Comparison of ENCODE assay signal across 8 cellular contexts in the genomic region with DNA sequence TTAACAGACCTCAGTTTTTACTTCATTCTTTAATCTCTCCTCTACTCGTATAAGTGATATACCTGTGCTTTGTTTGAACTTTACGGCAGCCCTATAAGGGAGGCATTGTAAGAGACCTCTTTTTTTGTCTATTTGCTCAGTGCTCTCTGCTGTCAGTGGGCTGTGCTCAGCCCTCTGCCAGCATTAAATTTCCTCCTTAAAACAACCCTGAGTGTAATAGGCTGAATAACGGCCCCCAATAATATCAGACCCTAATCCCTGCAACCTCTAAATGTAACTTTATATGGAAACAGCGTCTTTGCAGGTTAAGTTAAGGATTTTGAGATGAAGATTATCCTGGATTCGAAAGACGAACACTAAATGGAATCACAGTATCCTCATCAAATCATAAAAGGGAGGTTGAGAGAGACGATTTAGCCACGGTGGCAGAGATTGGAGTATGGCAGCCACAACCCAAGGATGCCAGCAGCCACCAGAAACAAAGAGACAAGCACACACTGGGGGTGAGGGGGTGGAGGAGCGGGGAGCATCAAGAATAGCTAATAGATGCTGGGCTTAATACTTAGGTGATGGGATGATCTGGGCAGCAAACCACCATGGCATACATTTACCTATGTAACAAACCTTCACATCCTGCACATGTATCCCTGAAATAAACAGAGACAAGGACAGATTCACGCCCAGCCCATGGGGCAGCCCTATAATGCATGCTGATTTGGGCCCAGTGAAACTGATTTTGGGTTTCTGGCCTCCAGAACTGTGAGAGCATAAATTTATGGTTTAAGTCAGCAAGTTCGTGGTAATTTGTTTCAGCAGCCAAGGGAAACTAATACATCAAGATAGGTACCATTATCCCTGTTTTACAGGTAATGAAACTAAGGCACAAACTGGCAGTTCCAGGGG. TPM values are rescaled to one million over a fixed set of nuclear protein-coding genes. Genes with fewer than 3 reads are reported as not detected.
DNase-seq lines count a peak whose midpoint lies in the region; ATAC-seq and TF ChIP-seq lines count a peak whose summit lies in the region.

No MANE protein-coding gene starts in this region.

- H3K9me2 ChIP-seq in SU-DHL-6 (replicated peaks; ENCODE audit: insufficient read depth, low read length): no peaks in the 10 kb centered on the region

- H3K4me1 Mint-ChIP-seq in activated T-cell treated with anti-CD3 and anti-CD28 coated beads, Interleukin-2, amount 50 U/mL, for 4 hours (ENCODE audit: low read depth): peaks cover 38% of the 10 kb centered on the region
- H3K4me1 Mint-ChIP-seq in glutamatergic neuron (ENCODE audit: low read depth, unreplicated experiment): peaks cover 9% of the 10 kb centered on the region

- no peaks in the 10 kb centered on the region for H3K9me3 Mint-ChIP-seq in activated T-cell treated with anti-CD3 and anti-CD28 coated beads, Interleukin-2, amount 50 U/mL, for 4 hours
- peaks cover 5% of the 10 kb centered on the region for H3K9me3 Mint-ChIP-seq in glutamatergic neuron (ENCODE audit: unreplicated experiment)

- H4K20me1 ChIP-seq in SU-DHL-6 (ENCODE audit: low read depth, low read length): no peaks in the 10 kb centered on the region

- peaks cover 0 to 30% (median 20%) of the 10 kb centered on the region in 4 donors for H3K4me1 ChIP-seq in sigmoid colon

- TF ChIP-seq CTCF in SU-DHL-6 (IDR thresholded peaks at IDR 0.05; ENCODE audit: insufficient read depth, low read length, poor library complexity, severe bottlenecking) (no peak), glutamatergic neuron (IDR thresholded peaks at IDR 0.05; ENCODE audit: partially characterized antibody, unreplicated experiment) (no peak), sigmoid colon (IDR thresholded peaks at IDR 0.05) (no peak), GM10266 (IDR thresholded peaks at IDR 0.05; ENCODE audit: control insufficient read depth, insufficient read depth, low read depth, missing control alignments) (no peak)

- H3K27ac ChIP-seq in SU-DHL-6 (ENCODE audit: low read depth, low read length) (no peak overlapping the region; the same call in 1 of the 2 replicates), sigmoid colon (peak overlapping the region; percentile 79 to 87 (median 84))

- 20 to 27% methylated on average over 11 of the region's 11 CpGs for WGBS in sigmoid colon, 2 donors

- no peaks in the 10 kb centered on the region for H3K27me3 ChIP-seq in SU-DHL-6 (ENCODE audit: low read length)
- no peaks in the 10 kb centered on the region for H3K27me3 ChIP-seq in sigmoid colon

- ATAC-seq in activated T-cell treated with anti-CD3 and anti-CD28 coated beads, Interleukin-2, amount 50 U/mL, for 4 hours: peak; percentile 9 to 12
- ATAC-seq in HG03060 (IDR thresholded peaks at IDR 0.05; ENCODE audit: low read depth, unreplicated experiment): peak; percentile 8

- peaks cover 10% of the 10 kb centered on the region for H3K36me3 Mint-ChIP-seq in activated T-cell treated with anti-CD3 and anti-CD28 coated beads, Interleukin-2, amount 50 U/mL, for 4 hours (ENCODE audit: insufficient read depth)
- no peaks in the 10 kb centered on the region for H3K36me3 Mint-ChIP-seq in glutamatergic neuron (ENCODE audit: unreplicated experiment)

- intact Hi-C loops in sigmoid colon (cut with DNase I): loop anchor here (5.0 kb wide), 1 partner anchor 206 kb away; the partner anchor contains the start of gene ACSL3

- H3K27ac Mint-ChIP-seq in glutamatergic neuron (ENCODE audit: unreplicated experiment): peak overlapping the region; percentile 99

- H3K9me3 ChIP-seq in SU-DHL-6 (ENCODE audit: insufficient read depth, low read length) (no peaks in the 10 kb centered on the region), sigmoid colon (no peaks in the 10 kb centered on the region)

- H3K9ac ChIP-seq in SU-DHL-6 (ENCODE audit: low read length): peak overlapping the region; percentile 95

- H3K4me2 ChIP-seq in SU-DHL-6 (ENCODE audit: low read depth, low read length, poor library complexity, severe bottlenecking): peak overlapping the region; percentile 99

- H3K27me3 Mint-ChIP-seq in activated T-cell treated with anti-CD3 and anti-CD28 coated beads, Interleukin-2, amount 50 U/mL, for 4 hours (ENCODE audit: low read depth): no peaks in the 10 kb centered on the region
- H3K27me3 Mint-ChIP-seq in glutamatergic neuron (ENCODE audit: unreplicated experiment): peaks cover 6% of the 10 kb centered on the region

- no peak for TF ChIP-seq POLR2A in sigmoid colon (IDR thresholded peaks at IDR 0.05)

- DNase-seq in activated T-cell treated with anti-CD3 and anti-CD28 coated beads, Interleukin-2, amount 50 U/mL, for 4 hours: no peak
- no peak for DNase-seq in activated T-cell treated with anti-CD3 and anti-CD28 coated beads, Interleukin-2, amount 50 U/mL, for 48 hours
- DNase-seq in glutamatergic neuron: peak; percentile 23
- DNase-seq in sigmoid colon: no peak
- DNase-seq in NCI-H526 (lab: John Stamatoyannopoulos, UW): no peak
- DNase-seq in GM10266 (ENCODE audit: extremely low spot score): no peak

- peak overlapping the region; percentile 97 for H3K4me3 Mint-ChIP-seq in activated T-cell treated with anti-CD3 and anti-CD28 coated beads, Interleukin-2, amount 50 U/mL, for 4 hours
- H3K4me3 Mint-ChIP-seq in glutamatergic neuron (ENCODE audit: unreplicated experiment): peak overlapping the region; percentile 98

- H3K4me3 ChIP-seq in SU-DHL-6 (ENCODE audit: insufficient read depth, low read length, poor library complexity, severe bottlenecking) (peak overlapping the region; percentile 79), sigmoid colon (peak overlapping the region; percentile 56 to 93 (median 82))

- no peak for TF ChIP-seq EP300 in sigmoid colon (IDR thresholded peaks at IDR 0.05)

- H3K36me3 ChIP-seq in SU-DHL-6 (ENCODE audit: low read length) (no peaks in the 10 kb centered on the region), sigmoid colon (no peaks in the 10 kb centered on the region)

- H3K79me2 ChIP-seq in SU-DHL-6 (ENCODE audit: insufficient read depth, low read length): peaks cover 46% of the 10 kb centered on the region

- H2AFZ ChIP-seq in SU-DHL-6 (ENCODE audit: low read depth, low read length, severe bottlenecking): peak overlapping the region; percentile 52

- peaks cover 8% of the 10 kb centered on the region for H3F3A ChIP-seq in SU-DHL-6 (ENCODE audit: insufficient read depth)

RNA-seq across cellular contexts. Expression of gene FARSB, which starts 0.9 kb away (rescaled TPM):
- 10 to 100 TPM; 67.3 to 73.2 (median 72.1) TPM for total RNA-seq in activated T-cell treated with anti-CD3 and anti-CD28 coated beads, Interleukin-2, amount 50 U/mL, for 4 hours
- total RNA-seq in glutamatergic neuron (ENCODE audit: unreplicated experiment) (18.8 TPM), sigmoid colon (10 to 100 TPM in 3 of 4 donors, 1 to 10 TPM in 1; 8.3 to 15.6 (median 15.3) TPM)
- 10 to 100 TPM; 11.4 to 23.0 (median 12.9) TPM for polyA plus RNA-seq in sigmoid colon

RNA-seq across cellular contexts. Expression of gene MOGAT1, which starts 14.7 kb away (rescaled TPM):
- not detected for total RNA-seq in activated T-cell treated with anti-CD3 and anti-CD28 coated beads, Interleukin-2, amount 50 U/mL, for 4 hours
- not detected for total RNA-seq in glutamatergic neuron (ENCODE audit: unreplicated experiment)
- not detected for total RNA-seq in sigmoid colon
- not detected for polyA plus RNA-seq in sigmoid colon
